10 cellular contexts compared by ENCODE assay signal in genomic region chr15:40061212-40061901, GRCh38. TPM values are rescaled to one million over a fixed set of nuclear protein-coding genes. Genes with fewer than 3 reads are reported as not detected.
DNase-seq lines count a peak whose midpoint lies in the region; ATAC-seq and TF ChIP-seq lines count a peak whose summit lies in the region.
"Had no signal": no experiment of that assay in that cellular context is flagged by ENCODE, and none has a peak within 500 bp of the region (broad histone marks: within the 10 kb centered on the region; RNA-seq: fewer than 3 reads in every experiment).

No MANE protein-coding gene starts in this region.

- H3K9me3 Mint-ChIP-seq in activated CD4-positive, alpha-beta memory T cell treated with anti-CD3 and anti-CD28 coated beads for 36 hours = no peaks in the 10 kb centered on the region
- no peaks in the 10 kb centered on the region for H3K9me3 Mint-ChIP-seq in naive thymus-derived CD8-positive, alpha-beta T cell

- H3K4me3 Mint-ChIP-seq in activated CD4-positive, alpha-beta memory T cell treated with anti-CD3 and anti-CD28 coated beads for 36 hours = no peak overlapping the region
- H3K4me3 Mint-ChIP-seq in naive thymus-derived CD8-positive, alpha-beta T cell = no peak overlapping the region

- DNase-seq in GM10248 (ENCODE audit: extremely low spot score) = peak; percentile 68
- peak; percentile 73 for DNase-seq in activated CD4-positive, alpha-beta memory T cell treated with anti-CD3 and anti-CD28 coated beads for 36 hours
- DNase-seq in NCI-H446 treated with DMSO at 0.1 percent for 48 hours (lab: John Stamatoyannopoulos, UW) = no peak
- DNase-seq in hepatic stellate cell (ENCODE audit: low spot score) = no peak
- DNase-seq in naive thymus-derived CD8-positive, alpha-beta T cell = no peak
- DNase-seq in DMS114 treated with DMSO at 0.1 percent for 48 hours (lab: John Stamatoyannopoulos, UW; ENCODE audit: unreplicated experiment) = no peak
- DNase-seq: foreskin fibroblast had no signal

- POLR2A ChIA-PET in GM10248 (lab: Yijun Ruan, JAX) = no interaction called here
- POLR2A ChIA-PET in activated CD4-positive, alpha-beta memory T cell treated with anti-CD3 and anti-CD28 coated beads for 36 hours (lab: Charles Lee) = interaction anchor here (1.1 kb wide), 1 partner anchor 14 kb away, joined by 3 read pairs; no protein-coding TSS in a partner anchor
- POLR2A ChIA-PET in naive thymus-derived CD8-positive, alpha-beta T cell (lab: Charles Lee) = no interaction called here

- no peak overlapping the region for H3K27ac Mint-ChIP-seq in activated CD4-positive, alpha-beta memory T cell treated with anti-CD3 and anti-CD28 coated beads for 36 hours
- H3K27ac Mint-ChIP-seq in naive thymus-derived CD8-positive, alpha-beta T cell = no peak overlapping the region

- intact Hi-C loops in activated CD4-positive, alpha-beta memory T cell treated with anti-CD3 and anti-CD28 coated beads for 36 hours (cut with micrococcal nuclease) = no loop called here

- H3K27me3 Mint-ChIP-seq in activated CD4-positive, alpha-beta memory T cell treated with anti-CD3 and anti-CD28 coated beads for 36 hours = no peaks in the 10 kb centered on the region
- no peaks in the 10 kb centered on the region for H3K27me3 Mint-ChIP-seq in naive thymus-derived CD8-positive, alpha-beta T cell

- peaks cover 28% of the 10 kb centered on the region for H3K4me1 Mint-ChIP-seq in activated CD4-positive, alpha-beta memory T cell treated with anti-CD3 and anti-CD28 coated beads for 36 hours (ENCODE audit: low read depth)
- H3K4me1 Mint-ChIP-seq in naive thymus-derived CD8-positive, alpha-beta T cell = peaks cover 6 to 29% (median 26%) of the 10 kb centered on the region in 4 donors

- ATAC-seq in GM18909 (IDR thresholded peaks at IDR 0.05; ENCODE audit: poor library complexity, unreplicated experiment) (peak; percentile 51), HG02870 (IDR thresholded peaks at IDR 0.05; ENCODE audit: unreplicated experiment) (peak; percentile 68)
- ATAC-seq in naive thymus-derived CD8-positive, alpha-beta T cell = no peak
- ATAC-seq: right lobe of liver had no signal

- no peak for TF ChIP-seq CTCF in GM10248 (IDR thresholded peaks at IDR 0.05; ENCODE audit: control extremely low read depth, extremely low read depth, low read depth, missing control alignments)

- no peaks in the 10 kb centered on the region for H3K36me3 Mint-ChIP-seq in activated CD4-positive, alpha-beta memory T cell treated with anti-CD3 and anti-CD28 coated beads for 36 hours
- peaks cover 0 to 6% (median 1%) of the 10 kb centered on the region in 3 donors for H3K36me3 Mint-ChIP-seq in naive thymus-derived CD8-positive, alpha-beta T cell

- CTCF ChIA-PET in GM10248 (lab: Yijun Ruan, JAX) = interaction anchor here (0.9 to 8.4 kb wide), 11 partner anchors 8 to 213 kb away, joined by 3 to 85 read pairs (median 6); no protein-coding TSS in a partner anchor
- CTCF ChIA-PET in activated CD4-positive, alpha-beta memory T cell treated with anti-CD3 and anti-CD28 coated beads for 36 hours (lab: Charles Lee) = interaction anchor here (3.3 kb wide), 1 partner anchor 44 kb away, joined by 12 read pairs; no protein-coding TSS in a partner anchor

RNA-seq across cellular contexts. Expression of gene SRP14, which starts 22.4 kb away (rescaled TPM):
- total RNA-seq in activated CD4-positive, alpha-beta memory T cell treated with anti-CD3 and anti-CD28 coated beads for 36 hours = 100 to 1,000 TPM; 168 to 170 TPM
- total RNA-seq in naive thymus-derived CD8-positive, alpha-beta T cell = 100 to 1,000 TPM; 147 to 158 TPM
- 100 to 1,000 TPM; 705 to 855 (median 766) TPM for polyA plus RNA-seq in naive thymus-derived CD8-positive, alpha-beta T cell

RNA-seq across cellular contexts. Expression of gene BMF, which starts 47.3 kb away (rescaled TPM):
- 1 to 10 TPM; 6.9 to 7.3 TPM for total RNA-seq in activated CD4-positive, alpha-beta memory T cell treated with anti-CD3 and anti-CD28 coated beads for 36 hours
- total RNA-seq in naive thymus-derived CD8-positive, alpha-beta T cell = 10 to 100 TPM; 17.4 to 19.8 TPM
- polyA plus RNA-seq in naive thymus-derived CD8-positive, alpha-beta T cell = under 1 TPM; 0.12 to 0.44 (median 0.23) TPM

Comparison
In these comparisons a context has a peak if more than half of its experiments do, and no peak if none do; other contexts are left out.
1. DNase-seq: peak in GM10248 (single experiment) and activated CD4-positive, alpha-beta memory T cell treated with anti-CD3 and anti-CD28 coated beads for 36 hours (single experiment); none in NCI-H446 treated with DMSO at 0.1 percent for 48 hours (single experiment), hepatic stellate cell (single experiment), naive thymus-derived CD8-positive, alpha-beta T cell (0 of 10) and DMS114 treated with DMSO at 0.1 percent for 48 hours (single experiment).
2. ATAC-seq: peak in GM18909 (single experiment) and HG02870 (single experiment); none in naive thymus-derived CD8-positive, alpha-beta T cell (0 of 2).